ENCODE assay signal across 2 cellular contexts in genomic region chr18:6714027-6714426, GRCh38.
A peak's percentile ranks its signal among the peaks of the same experiment; 100 is the strongest.
TF ChIP-seq lines count a peak whose summit lies in the region.

No MANE protein-coding gene starts in this region.

TF ChIP-seq in GM23338, 12 proteins besides CTCF, POLR2A, EP300 and RAD21 (continued from another document):
- TF ChIP-seq REST (IDR thresholded peaks at IDR 0.05; ENCODE audit: unreplicated experiment), result no peak

TF ChIP-seq in SK-N-SH, 30 proteins besides CTCF, POLR2A, EP300 and RAD21 (continued from another document):
- peak; percentile 60 for TF ChIP-seq TCF12 (IDR thresholded peaks at IDR 0.05)
- no peak for TF ChIP-seq RFX5 (IDR thresholded peaks at IDR 0.05; ENCODE audit: low read length)
- no peak for TF ChIP-seq IRF3 (IDR thresholded peaks at IDR 0.05; ENCODE audit: low read depth, low read length)
- no peak for TF ChIP-seq EZH2phosphoT487 (IDR thresholded peaks at IDR 0.05; ENCODE audit: borderline replicate concordance, low read depth)
- no peak for TF ChIP-seq POLR2AphosphoS5 (IDR thresholded peaks at IDR 0.05; ENCODE audit: low read depth, low read length)
- TF ChIP-seq USF1 (IDR thresholded peaks at IDR 0.05; ENCODE audit: borderline replicate concordance, low read depth), result no peak
- TF ChIP-seq TEAD4 (IDR thresholded peaks at IDR 0.05; ENCODE audit: borderline replicate concordance, insufficient read depth), result peak; percentile 73
- no peak for TF ChIP-seq REST (IDR thresholded peaks at IDR 0.05; ENCODE audit: low read depth, low read length)
